Comparison of ENCODE assay signal across 9 cellular contexts in the genomic region with DNA sequence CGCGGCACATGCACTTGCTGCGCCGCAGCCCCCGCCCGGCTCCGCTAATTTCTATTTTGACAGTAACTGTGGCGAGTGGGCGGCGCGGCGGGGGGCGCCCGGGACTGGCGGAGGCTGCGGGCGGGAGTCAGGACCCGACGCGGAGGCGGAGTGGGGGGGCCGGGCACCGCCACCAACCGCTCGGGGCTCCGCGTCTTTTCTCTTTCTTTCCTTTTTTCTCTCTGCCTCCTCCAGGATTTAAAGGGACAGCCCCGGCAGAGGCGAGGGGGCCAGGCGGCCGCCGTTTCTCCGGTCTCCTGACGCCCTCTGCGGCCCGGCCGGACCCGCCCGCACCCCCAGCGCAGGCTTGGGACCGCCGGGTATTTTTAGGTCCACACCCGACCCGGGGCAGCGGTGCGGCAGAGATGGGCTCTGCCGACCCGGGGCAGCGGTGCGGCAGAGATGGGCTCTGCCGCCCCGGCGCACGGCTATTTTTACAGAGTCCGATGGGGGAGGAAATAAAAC. TPM values are rescaled to one million over a fixed set of nuclear protein-coding genes. Genes with fewer than 3 reads are reported as not detected.
A peak's percentile ranks its signal among the peaks of the same experiment; 100 is the strongest.
DNase-seq lines count a peak whose midpoint lies in the region; ATAC-seq and TF ChIP-seq lines count a peak whose summit lies in the region.
"Had no signal": no experiment of that assay in that cellular context is flagged by ENCODE, and none has a peak within 500 bp of the region (broad histone marks: within the 10 kb centered on the region; RNA-seq: fewer than 3 reads in every experiment).

No MANE protein-coding gene starts in this region.

- peaks cover 63% of the 10 kb centered on the region for H3K27me3 Mint-ChIP-seq in T-helper 17 cell

- H3K36me3 Mint-ChIP-seq in T-helper 17 cell (ENCODE audit: low read depth), result peaks cover 2% of the 10 kb centered on the region

- TF ChIP-seq POLR2A in uterus (IDR thresholded peaks at IDR 0.05), result no peak

- peak overlapping the region; percentile 62 for H3K4me3 ChIP-seq in epithelial cell of esophagus (ENCODE audit: low read length)
- peak overlapping the region; percentile 52 to 61 for H3K4me3 ChIP-seq in uterus

- H3K4me1 ChIP-seq in ES-I3 (ENCODE audit: insufficient read depth, low read length) (peaks cover 14% of the 10 kb centered on the region), uterus (peaks cover 0 to 7% of the 10 kb centered on the region in 2 donors)

- H3K27me3 ChIP-seq in uterus, result no peaks in the 10 kb centered on the region

- H3K4me3 Mint-ChIP-seq in T-helper 17 cell, result peak overlapping the region; percentile 77

- intact Hi-C loops in uterus (cut with DNase I; ENCODE audit: low total_unique reads), result no loop called here

- H3K27ac ChIP-seq in uterus, result peak overlapping the region; percentile 42 to 58

- H3K4me1 Mint-ChIP-seq in T-helper 17 cell, result peaks cover 9% of the 10 kb centered on the region

- DNase-seq in T-helper 17 cell, result no peak
- DNase-seq in epithelial cell of esophagus (ENCODE audit: low read depth), result no peak
- peak; percentile 77 for DNase-seq in myocyte (ENCODE audit: low read depth)
- peak in 1 of 2 donors; percentile 47 for DNase-seq in uterus
- DNase-seq in NCI-H1436 (lab: John Stamatoyannopoulos, UW), result no peak
- DNase-seq in ACHN, result no peak

- H3K27ac Mint-ChIP-seq in T-helper 17 cell, result no peak overlapping the region

- in situ Hi-C loops in ACHN (cut with HindIII; ENCODE audit: low pct_ligation_motif_present, low pct_unique_long_range_greater_than_20kb, low sequenced_read_pairs), result no loop called here

- TF ChIP-seq CTCF in epithelial cell of esophagus (IDR thresholded peaks at IDR 0.05; ENCODE audit: insufficient read depth, low read depth, low read length, missing control alignments) (no peak), uterus (IDR thresholded peaks at IDR 0.05) (no peak)

- peak overlapping the region; percentile 82; the same call in 1 of the 2 replicates for H3K9ac ChIP-seq in ES-I3 (ENCODE audit: low read depth, low read length)

- no peaks in the 10 kb centered on the region for H3K9me3 ChIP-seq in ES-I3 (ENCODE audit: control insufficient read depth, insufficient read depth, low read length)
- no peaks in the 10 kb centered on the region for H3K9me3 ChIP-seq in T-helper 17 cell (ENCODE audit: control insufficient read depth, low read length, poor library complexity, severe bottlenecking)
- H3K9me3 ChIP-seq in uterus, result no peaks in the 10 kb centered on the region

- H3K36me3 ChIP-seq in ES-I3 (ENCODE audit: insufficient read depth, low read length) (no peaks in the 10 kb centered on the region), uterus (no peaks in the 10 kb centered on the region)

- ATAC-seq in HG02885 (IDR thresholded peaks at IDR 0.05; ENCODE audit: poor library complexity, unreplicated experiment) (peak; percentile 8), T-helper 17 cell (peak; percentile 4)

RNA-seq across cellular contexts. Expression of a gene that starts 0.5 kb away (rescaled TPM):
- total RNA-seq in T-helper 17 cell (under 1 TPM in 1 of 2 donors, not detected in 1; 0.07 TPM), myocyte (16.4 and 26.6 TPM in 2 replicates), uterus (10 to 100 TPM in 2 of 4 donors, 1 to 10 TPM in 2; 1.0 to 11.2 (median 7.9) TPM)
- polyA plus RNA-seq in myocyte (2012), result 8.0 TPM
- total RNA-seq: SK-MEL-5 had no signal
